Comparison of ENCODE assay signal across 20 cellular contexts in genomic region chr16:27774779-27775178, GRCh38.
"Had no signal": no experiment of that assay in that cellular context is flagged by ENCODE, and none has a peak within 500 bp of the region (broad histone marks: within the 10 kb centered on the region; RNA-seq: fewer than 3 reads in every experiment).

No MANE protein-coding gene starts in this region.

- H3K4me1 ChIP-seq: gastrocnemius medialis, parathyroid adenoma, right atrium auricular region, sigmoid colon, testis had no signal

- H3K9me3 ChIP-seq: gastrocnemius medialis, neutrophil, right atrium auricular region, sigmoid colon, testis, tibial artery had no signal

- DNase-seq: cerebellar nuclear complex; dorsolateral prefrontal cortex; effector CD4-positive, alpha-beta T cell; gastrocnemius medialis; mammary epithelial cell; mesendoderm; midbrain; naive thymus-derived CD4-positive, alpha-beta T cell; sigmoid colon; stimulated activated CD4-positive, alpha-beta T cell treated with anti-CD3 and anti-CD28 coated beads, Interleukin-4, amount 100 ng/mL, for 4 hours; stimulated activated naive CD8-positive, alpha-beta T cell treated with anti-CD3 and anti-CD28 coated beads, Interleukin-15, Interleukin-2, amounts not matched to agents 100 U/mL and 50 U/mL, for 24 hours; substantia nigra; testis; tibial artery had no signal

- FAIRE-seq: keratinocyte had no signal

- H3K79me2 ChIP-seq: parathyroid adenoma had no signal

- H3K27me3 ChIP-seq: dorsolateral prefrontal cortex, gastrocnemius medialis, neutrophil, right atrium auricular region, sigmoid colon, testis, tibial artery had no signal

- H3K36me3 ChIP-seq: gastrocnemius medialis had no signal

- H3K27ac ChIP-seq: gastrocnemius medialis, neutrophil, parathyroid adenoma, right atrium auricular region, sigmoid colon, testis, tibial artery had no signal

- ATAC-seq: gastrocnemius medialis; left lobe of liver; naive thymus-derived CD4-positive, alpha-beta T cell; stimulated activated memory B cell treated with anti-CD40 and anti-IgM and Interleukin-4, amounts not matched to agents 10 μg/mL and 1 μg/mL and 100 μg/mL, for 72 hours; stimulated activated naive CD8-positive, alpha-beta T cell treated with anti-CD3 and anti-CD28 coated beads, Interleukin-15, Interleukin-2, amounts not matched to agents 100 U/mL and 50 U/mL, for 24 hours had no signal

- H3K4me3 ChIP-seq: dorsolateral prefrontal cortex, gastrocnemius medialis, right atrium auricular region, sigmoid colon, testis, tibial artery had no signal

- H2AFZ ChIP-seq: parathyroid adenoma had no signal

- H3K9ac ChIP-seq: parathyroid adenoma had no signal
